24 cellular contexts compared by ENCODE assay signal in the genomic region with DNA sequence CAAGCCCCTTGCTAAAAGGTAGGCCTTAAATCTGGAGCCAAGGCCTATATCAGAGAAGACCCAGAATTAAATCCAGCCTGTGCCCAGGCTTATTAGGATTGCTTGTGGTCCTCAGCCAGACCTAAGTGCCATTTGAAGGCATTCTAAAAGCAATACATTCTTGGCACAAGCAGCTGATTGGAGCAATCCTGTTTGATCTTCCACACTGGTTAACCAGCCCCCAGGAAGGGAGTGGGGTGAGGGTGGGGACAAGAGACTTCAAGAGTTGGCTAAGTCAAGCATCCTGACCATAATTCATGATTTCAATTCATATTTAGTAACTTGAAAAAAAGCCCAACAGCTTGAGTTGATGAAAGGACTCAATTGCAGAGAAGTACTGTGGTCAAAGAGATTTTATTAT.
"Had no signal": no experiment of that assay in that cellular context is flagged by ENCODE, and none has a peak within 500 bp of the region (broad histone marks: within the 10 kb centered on the region; RNA-seq: fewer than 3 reads in every experiment).

No MANE protein-coding gene starts in this region.

- H3K9me3 ChIP-seq: esophagus squamous epithelium, gastroesophageal sphincter, heart left ventricle had no signal

- H3K27me3 ChIP-seq: esophagus squamous epithelium, gastroesophageal sphincter, heart left ventricle, hepatocyte had no signal

- H2AFZ ChIP-seq: hepatocyte had no signal

- H3K4me3 ChIP-seq: coronary artery, esophagus squamous epithelium, gastroesophageal sphincter, heart left ventricle, hepatocyte had no signal

- H3K27ac ChIP-seq: epithelial cell of prostate, esophagus squamous epithelium, gastroesophageal sphincter, heart left ventricle, hepatocyte had no signal

- H3K4me2 ChIP-seq: hepatocyte had no signal

- DNase-seq: dermis blood vessel endothelial cell; effector CD8-positive, alpha-beta T cell; effector memory CD8-positive, alpha-beta T cell; endodermal cell; erythroblast; esophagus squamous epithelium; foreskin fibroblast; heart left ventricle; hypothalamus; immature natural killer cell; islet precursor cell; kidney; kidney glomerular epithelial cell; left colon; left ventricle myocardium superior; mammary epithelial cell; mesendoderm; midbrain had no signal

- ATAC-seq: effector memory CD8-positive, alpha-beta T cell; esophagus mucosa; gastroesophageal sphincter; heart left ventricle; left colon; left lobe of liver; left ventricle myocardium superior had no signal
